Comparison of ENCODE assay signal across 8 cellular contexts in the genomic region with DNA sequence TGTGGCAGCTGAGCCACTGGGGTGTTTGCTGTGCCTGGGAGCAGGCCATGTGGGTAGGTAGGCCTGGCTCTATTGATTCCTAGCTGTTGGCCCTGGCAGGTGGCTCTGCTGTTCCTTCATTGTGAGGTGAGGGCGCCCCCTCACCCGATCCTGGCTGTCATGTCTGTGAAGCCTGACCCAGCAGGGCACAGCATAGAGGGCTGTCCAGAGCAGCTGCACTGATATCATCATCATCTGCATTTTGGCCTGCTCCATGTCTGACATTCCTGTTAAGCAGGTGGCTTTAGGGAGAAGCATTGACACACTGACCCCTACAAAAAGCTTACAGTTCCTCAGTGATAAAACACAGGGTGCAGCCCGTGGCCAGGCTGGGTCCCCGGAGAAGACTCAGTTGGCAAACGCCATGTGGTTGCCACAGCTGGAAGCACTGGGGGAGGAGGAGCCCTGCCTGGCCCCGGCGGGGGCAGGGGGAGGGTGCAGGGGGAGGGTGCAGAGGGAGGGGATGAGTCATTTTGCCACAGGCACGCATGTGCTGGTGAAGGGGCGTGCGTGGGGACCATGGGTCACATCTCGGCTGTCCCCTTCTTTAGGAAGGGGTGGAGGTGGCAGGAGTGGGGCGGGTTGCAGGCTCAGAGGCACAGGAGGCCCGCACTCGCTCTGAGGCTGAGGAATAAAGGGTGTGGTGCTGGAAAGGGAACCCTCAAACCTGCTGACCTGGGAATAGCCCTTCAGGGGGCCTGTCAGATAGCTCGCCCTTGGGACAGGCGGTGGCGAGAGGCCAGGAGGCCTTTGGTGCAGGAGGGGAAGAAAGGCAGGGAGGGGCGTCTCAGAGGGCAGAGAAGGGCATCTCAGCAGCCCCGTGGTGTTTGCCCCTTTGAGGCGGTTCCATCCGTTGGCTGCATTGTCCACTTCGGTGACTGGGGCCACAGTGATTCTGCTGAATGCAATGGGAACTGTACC. TPM values are rescaled to one million over a fixed set of nuclear protein-coding genes. Genes with fewer than 3 reads are reported as not detected.
DNase-seq lines count a peak whose midpoint lies in the region; ATAC-seq and TF ChIP-seq lines count a peak whose summit lies in the region.

No MANE protein-coding gene starts in this region.

- no peak overlapping the region for H4K5ac ChIP-seq in mesendoderm (ENCODE audit: low read length)

- H4K8ac ChIP-seq in mesendoderm (ENCODE audit: low read depth, low read length), result no peak overlapping the region

- no peak overlapping the region for H2BK15ac ChIP-seq in mesendoderm (replicated peaks; ENCODE audit: low read depth)

- no peaks in the 10 kb centered on the region for H3K9me3 ChIP-seq in upper lobe of left lung
- no peaks in the 10 kb centered on the region for H3K9me3 ChIP-seq in hepatocyte (ENCODE audit: low read depth)

- H3K9me2 ChIP-seq in hepatocyte (replicated peaks; ENCODE audit: insufficient read depth), result no peaks in the 10 kb centered on the region

- no peak overlapping the region for H2BK120ac ChIP-seq in mesendoderm (ENCODE audit: low read depth, low read length)

- no CpG with 5 or more reads among the region's 22 CpGs for WGBS in mesendoderm (ENCODE audit: extremely low coverage, insufficient coverage, low lambda C conversion rate)
- WGBS in upper lobe of left lung, 2 donors, result 66 to 78% methylated on average over 18 to 22 of the region's 22 CpGs
- 80% methylated on average over 19 of the region's 22 CpGs for WGBS in hepatocyte (ENCODE audit: low lambda C conversion rate, missing lambda C conversion rate)

- TF ChIP-seq POLR2A in upper lobe of left lung (IDR thresholded peaks at IDR 0.05), result peak in 1 of 4 donors; percentile 12

- H3K4me3 ChIP-seq in mesendoderm (ENCODE audit: low read length) (no peak overlapping the region), upper lobe of left lung (no peak overlapping the region), coronary artery (no peak overlapping the region), hepatocyte (no peak overlapping the region)

- no peak for DNase-seq in GM13977 (ENCODE audit: low spot score)
- peak; percentile 5 for DNase-seq in HT-29 (ENCODE audit: low spot score)
- peak; percentile 82 to 86 for DNase-seq in activated CD4-positive, alpha-beta T cell treated with anti-CD3 and anti-CD28 coated beads, Interleukin-2, amount 50 U/mL, for 48 hours
- peak; percentile 43 for DNase-seq in mesendoderm
- peak in 1 of 2 donors; percentile 85 for DNase-seq in upper lobe of left lung
- no peak for DNase-seq in coronary artery (ENCODE audit: low spot score)
- DNase-seq in hepatocyte (ENCODE audit: low spot score), result no peak

- H3K56ac ChIP-seq in mesendoderm (ENCODE audit: low read length), result no peak overlapping the region

- no peak for TF ChIP-seq EP300 in upper lobe of left lung (IDR thresholded peaks at IDR 0.05)

- no peak overlapping the region for H2AFZ ChIP-seq in hepatocyte

- H3K27ac ChIP-seq in mesendoderm (ENCODE audit: low read depth, low read length), result no peak overlapping the region
- H3K27ac ChIP-seq in upper lobe of left lung, result peak overlapping the region in 3 of 4 donors; percentile 18 to 77 (median 71)
- peak overlapping the region in 1 of 2 donors; percentile 28 for H3K27ac ChIP-seq in coronary artery
- no peak overlapping the region for H3K27ac ChIP-seq in hepatocyte

- peak; percentile 23 to 27 for ATAC-seq in upper lobe of left lung (ENCODE audit: low FRiP score in 2 of 2)
- no peak for ATAC-seq in GM19452 (IDR thresholded peaks at IDR 0.05; ENCODE audit: unreplicated experiment)

- no peaks in the 10 kb centered on the region for H4K20me1 ChIP-seq in hepatocyte (ENCODE audit: insufficient read depth, poor library complexity, severe bottlenecking)

- H3K79me1 ChIP-seq in mesendoderm (ENCODE audit: low read length), result no peaks in the 10 kb centered on the region

- no peak overlapping the region for H3K4ac ChIP-seq in mesendoderm (ENCODE audit: low read depth, low read length)

- TF ChIP-seq CTCF in GM13977 (IDR thresholded peaks at IDR 0.05; ENCODE audit: extremely low read depth, insufficient read depth, missing control alignments) (peak; percentile 36), upper lobe of left lung (IDR thresholded peaks at IDR 0.05) (no peak), coronary artery (IDR thresholded peaks at IDR 0.05) (no peak), hepatocyte (IDR thresholded peaks at IDR 0.05; ENCODE audit: poor library complexity) (no peak)

- H2AK5ac ChIP-seq in mesendoderm (ENCODE audit: low read length), result peak overlapping the region; percentile 7

- peak overlapping the region; percentile 3 for H2BK5ac ChIP-seq in mesendoderm (ENCODE audit: low read length)

- no peak overlapping the region for H3K4me2 ChIP-seq in mesendoderm (ENCODE audit: low read length)
- H3K4me2 ChIP-seq in hepatocyte, result no peak overlapping the region

- H3K4me1 ChIP-seq in mesendoderm (ENCODE audit: control insufficient read depth, low read depth, low read length) (peaks cover 14% of the 10 kb centered on the region), upper lobe of left lung (peaks cover 6 to 33% (median 18%) of the 10 kb centered on the region in 4 donors), hepatocyte (ENCODE audit: insufficient read depth) (no peaks in the 10 kb centered on the region)

- no peak overlapping the region for H3K9ac ChIP-seq in mesendoderm (ENCODE audit: low read length)

- H3K79me2 ChIP-seq in mesendoderm (ENCODE audit: control insufficient read depth, insufficient read depth, low read length), result no peaks in the 10 kb centered on the region
- H3K79me2 ChIP-seq in hepatocyte, result no peaks in the 10 kb centered on the region

- no peak overlapping the region for H3K18ac ChIP-seq in mesendoderm (ENCODE audit: low read length)

- H3K36me3 ChIP-seq in mesendoderm (ENCODE audit: control insufficient read depth, insufficient read depth, low read length), result no peaks in the 10 kb centered on the region
- H3K36me3 ChIP-seq in upper lobe of left lung, result no peaks in the 10 kb centered on the region
- H3K36me3 ChIP-seq in hepatocyte (replicated peaks; ENCODE audit: insufficient read depth, low read depth), result no peaks in the 10 kb centered on the region

- H3K27me3 ChIP-seq in mesendoderm (ENCODE audit: insufficient read depth, low read length, poor library complexity) (no peaks in the 10 kb centered on the region), upper lobe of left lung (no peaks in the 10 kb centered on the region), hepatocyte (peaks cover 10% of the 10 kb centered on the region)

- in situ Hi-C loops in GM13977 (cut with MboI; ENCODE audit: low pct_unique_long_range_greater_than_20kb, low sequenced_read_pairs, unreplicated experiment), result no loop called here

- H3K23ac ChIP-seq in mesendoderm (ENCODE audit: low read length), result no peak overlapping the region

RNA-seq across cellular contexts. Expression of gene IKZF1, which starts 31.6 kb away (rescaled TPM):
- total RNA-seq in HT-29 (2014; rRNA removed; shearing (Covaris generic)), result not detected in 2 replicates
- 0.29 TPM for polyA plus RNA-seq in mesendoderm (2013, experiment 1 of 2)
- polyA plus RNA-seq in mesendoderm (2013, experiment 2 of 2), result 0.31 TPM
- total RNA-seq in upper lobe of left lung (10 to 100 TPM; 33.8 to 65.1 (median 49.8) TPM), hepatocyte (0.16 and 0.47 TPM in 2 replicates)
- polyA plus RNA-seq in hepatocyte, result 0.16 and 0.52 TPM in 2 replicates

Comparison
In these comparisons a context has a peak if more than half of its experiments do, and no peak if none do; other contexts are left out.
1. DNase-seq: peak in HT-29 (single experiment), activated CD4-positive, alpha-beta T cell treated with anti-CD3 and anti-CD28 coated beads, Interleukin-2, amount 50 U/mL, for 48 hours (2 of 2) and mesendoderm (single experiment); none in GM13977 (single experiment), coronary artery (single experiment) and hepatocyte (single experiment).
2. H3K27ac ChIP-seq: peak in upper lobe of left lung (3 of 4); none in mesendoderm (single experiment) and hepatocyte (single experiment).
3. RNA of gene IKZF1, which starts 31.6 kb away (total RNA-seq): 33.8 to 65.1 TPM in upper lobe of left lung; 0.16 to 0.47 TPM in hepatocyte and not detected in HT-29; every median in the first group is over 10 times any median in the second.